8 cellular contexts compared by ENCODE assay signal in the genomic region with DNA sequence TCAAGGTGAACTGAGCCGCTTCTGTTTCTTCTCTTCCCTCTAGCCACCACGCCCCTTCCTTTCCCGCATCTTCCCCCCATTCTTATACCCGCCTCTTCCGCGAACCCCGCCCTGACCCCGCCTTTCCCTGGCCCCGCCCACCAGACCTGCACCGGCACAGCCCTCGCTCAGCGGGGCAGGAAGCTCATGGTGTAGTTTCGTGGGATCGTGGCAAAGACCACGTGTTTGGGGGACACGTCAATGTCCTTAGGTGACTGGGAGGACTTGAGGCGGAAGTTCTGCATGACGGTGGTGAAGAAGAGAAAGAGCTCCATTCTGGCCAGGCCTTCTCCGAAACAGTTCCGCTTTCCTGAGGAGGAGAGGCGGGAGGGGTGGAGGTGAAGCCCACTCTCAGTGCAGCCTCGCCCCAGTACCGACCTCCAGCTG.
A peak's percentile ranks its signal among the peaks of the same experiment; 100 is the strongest.
DNase-seq lines count a peak whose midpoint lies in the region; ATAC-seq and TF ChIP-seq lines count a peak whose summit lies in the region.
"Not testable (repeated sequence)": the region's sequence is repeated elsewhere in the genome, so short reads cannot be mapped to it uniquely, and the experiment has no call there.

No MANE protein-coding gene starts in this region.

- H3K4me3 ChIP-seq in coronary artery, result peak overlapping the region; percentile 24

- not testable (repeated sequence) for TF ChIP-seq CTCF in coronary artery (IDR thresholded peaks at IDR 0.05)

- not testable (repeated sequence) for H3K27ac ChIP-seq in coronary artery

- peak; percentile 1 for DNase-seq in ELR (ENCODE audit: low read depth)
- peak; percentile 38 for DNase-seq in NAMALWA (ENCODE audit: low spot score)
- peak; percentile 88 for DNase-seq in UCSD-AML1 (lab: John Stamatoyannopoulos, UW; ENCODE audit: unreplicated experiment)
- DNase-seq in activated T-cell treated with anti-CD3 and anti-CD28 coated beads, Interleukin-2, amount 50 U/mL, for 1 hour, result peak; percentile 84
- DNase-seq in coronary artery (ENCODE audit: low spot score), result not testable (repeated sequence)
- DNase-seq in iPS-NIHi7 (ENCODE audit: extremely low spot score), result peak; percentile 72
- DNase-seq in stimulated activated CD4-positive, alpha-beta T cell treated with anti-CD3 and anti-CD28 coated beads, Interleukin-15, amount 100 ng/mL, for 48 hours (ENCODE audit: low read depth in 2 of 2), result peak; percentile 67 to 87
- peak; percentile 97 for DNase-seq in stimulated activated naive CD8-positive, alpha-beta T cell treated with anti-CD3 and anti-CD28 coated beads, Interleukin-15, Interleukin-2, amounts not matched to agents 100 U/mL and 50 U/mL, for 24 hours

- ATAC-seq in stimulated activated naive CD8-positive, alpha-beta T cell treated with anti-CD3 and anti-CD28 coated beads, Interleukin-15, Interleukin-2, amounts not matched to agents 100 U/mL and 50 U/mL, for 24 hours, result peak; percentile 97
